Comparison of ENCODE assay signal across 1 cellular context in the genomic region with DNA sequence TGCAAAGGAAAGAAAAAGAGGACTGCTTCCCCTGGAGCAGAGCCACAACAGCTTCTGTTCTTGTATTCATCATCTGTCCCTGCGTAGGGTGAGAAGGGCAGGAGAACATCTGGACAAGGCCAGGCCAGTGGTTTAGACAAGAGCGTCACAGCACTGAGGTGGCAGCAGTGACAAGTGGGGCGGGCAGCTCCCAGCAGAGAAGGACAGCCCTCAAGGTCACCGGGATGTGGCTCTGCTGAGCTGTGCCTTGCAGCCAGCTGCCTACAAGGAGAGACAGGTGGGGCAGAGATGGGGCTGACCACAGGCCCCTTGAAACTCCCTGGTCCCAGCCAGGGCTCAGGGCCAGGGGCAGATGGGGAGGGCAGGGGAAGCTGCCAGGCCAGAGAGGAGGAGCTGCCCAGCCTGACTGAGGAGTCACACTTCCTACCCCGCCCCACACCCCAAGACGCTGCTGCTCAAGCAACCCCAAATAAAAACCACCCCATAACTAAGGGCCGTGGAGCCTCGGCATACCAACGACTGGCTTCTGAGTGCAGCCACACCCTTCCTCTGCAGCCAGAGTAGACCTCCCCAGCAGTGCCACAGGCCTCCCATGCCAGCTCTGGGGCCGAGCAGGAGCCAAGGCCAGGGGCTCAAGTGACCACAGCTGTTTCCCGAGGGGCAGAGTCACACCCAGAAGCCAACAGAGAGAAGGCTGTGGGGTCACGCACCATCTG.
A peak's percentile ranks its signal among the peaks of the same experiment; 100 is the strongest.
TF ChIP-seq lines count a peak whose summit lies in the region.

No MANE protein-coding gene starts in this region.

TF ChIP-seq in HepG2, 621 proteins besides CTCF, POLR2A, EP300 and RAD21 (continues in another document):
- no peak for TF ChIP-seq NR2F2 (IDR thresholded peaks at IDR 0.05; ENCODE audit: borderline replicate concordance, low read depth)
- no peak for TF ChIP-seq ZNF850 (CRISPR knock-in tag; conservative IDR thresholded peaks at IDR 0.05)
- TF ChIP-seq, protein P1, sequence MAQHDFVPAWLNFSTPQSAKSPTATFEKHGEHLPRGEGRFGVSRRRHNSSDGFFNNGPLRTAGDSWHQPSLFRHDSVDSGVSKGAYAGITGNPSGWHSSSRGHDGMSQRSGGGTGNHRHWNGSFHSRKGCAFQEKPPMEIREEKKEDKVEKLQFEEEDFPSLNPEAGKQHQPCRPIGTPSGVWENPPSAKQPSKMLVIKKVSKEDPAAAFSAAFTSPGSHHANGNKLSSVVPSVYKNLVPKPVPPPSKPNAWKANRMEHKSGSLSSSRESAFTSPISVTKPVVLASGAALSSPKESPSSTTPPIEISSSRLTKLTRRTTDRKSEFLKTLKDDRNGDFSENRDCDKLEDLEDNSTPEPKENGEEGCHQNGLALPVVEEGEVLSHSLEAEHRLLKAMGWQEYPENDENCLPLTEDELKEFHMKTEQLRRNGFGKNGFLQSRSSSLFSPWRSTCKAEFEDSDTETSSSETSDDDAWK (CRISPR knock-in tag; IDR thresholded peaks at IDR 0.05): no peak
- TF ChIP-seq ZNF768 (CRISPR knock-in tag; IDR thresholded peaks at IDR 0.05): no peak
- no peak for TF ChIP-seq ZNF34 (CRISPR knock-in tag; IDR thresholded peaks at IDR 0.05; ENCODE audit: borderline replicate concordance)
- no peak; the same call in 1 of the 2 replicates for TF ChIP-seq TP53 (CRISPR knock-in tag; conservative IDR thresholded peaks at IDR 0.05)
- TF ChIP-seq TMF1 (CRISPR knock-in tag; IDR thresholded peaks at IDR 0.05; ENCODE audit: low read depth): no peak
- TF ChIP-seq, protein P2, sequence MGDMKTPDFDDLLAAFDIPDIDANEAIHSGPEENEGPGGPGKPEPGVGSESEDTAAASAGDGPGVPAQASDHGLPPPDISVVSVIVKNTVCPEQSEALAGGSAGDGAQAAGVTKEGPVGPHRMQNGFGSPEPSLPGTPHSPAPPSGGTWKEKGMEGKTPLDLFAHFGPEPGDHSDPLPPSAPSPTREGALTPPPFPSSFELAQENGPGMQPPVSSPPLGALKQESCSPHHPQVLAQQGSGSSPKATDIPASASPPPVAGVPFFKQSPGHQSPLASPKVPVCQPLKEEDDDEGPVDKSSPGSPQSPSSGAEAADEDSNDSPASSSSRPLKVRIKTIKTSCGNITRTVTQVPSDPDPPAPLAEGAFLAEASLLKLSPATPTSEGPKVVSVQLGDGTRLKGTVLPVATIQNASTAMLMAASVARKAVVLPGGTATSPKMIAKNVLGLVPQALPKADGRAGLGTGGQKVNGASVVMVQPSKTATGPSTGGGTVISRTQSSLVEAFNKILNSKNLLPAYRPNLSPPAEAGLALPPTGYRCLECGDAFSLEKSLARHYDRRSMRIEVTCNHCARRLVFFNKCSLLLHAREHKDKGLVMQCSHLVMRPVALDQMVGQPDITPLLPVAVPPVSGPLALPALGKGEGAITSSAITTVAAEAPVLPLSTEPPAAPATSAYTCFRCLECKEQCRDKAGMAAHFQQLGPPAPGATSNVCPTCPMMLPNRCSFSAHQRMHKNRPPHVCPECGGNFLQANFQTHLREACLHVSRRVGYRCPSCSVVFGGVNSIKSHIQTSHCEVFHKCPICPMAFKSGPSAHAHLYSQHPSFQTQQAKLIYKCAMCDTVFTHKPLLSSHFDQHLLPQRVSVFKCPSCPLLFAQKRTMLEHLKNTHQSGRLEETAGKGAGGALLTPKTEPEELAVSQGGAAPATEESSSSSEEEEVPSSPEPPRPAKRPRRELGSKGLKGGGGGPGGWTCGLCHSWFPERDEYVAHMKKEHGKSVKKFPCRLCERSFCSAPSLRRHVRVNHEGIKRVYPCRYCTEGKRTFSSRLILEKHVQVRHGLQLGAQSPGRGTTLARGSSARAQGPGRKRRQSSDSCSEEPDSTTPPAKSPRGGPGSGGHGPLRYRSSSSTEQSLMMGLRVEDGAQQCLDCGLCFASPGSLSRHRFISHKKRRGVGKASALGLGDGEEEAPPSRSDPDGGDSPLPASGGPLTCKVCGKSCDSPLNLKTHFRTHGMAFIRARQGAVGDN (CRISPR knock-in tag; IDR thresholded peaks at IDR 0.05): peak; percentile 62
- TF ChIP-seq ZBTB42 (CRISPR knock-in tag; IDR thresholded peaks at IDR 0.05): peak; percentile 90; the same call in 1 of the 2 replicates
- TF ChIP-seq HES4 (CRISPR knock-in tag; IDR thresholded peaks at IDR 0.05; ENCODE audit: borderline replicate concordance): 0 out of 2 replicates have a peak, but pooled peaks have one; percentile 29
- TF ChIP-seq HNF4A (CRISPR knock-in tag; IDR thresholded peaks at IDR 0.05): 0 out of 2 replicates have a peak, but pooled peaks have one; percentile 6
- no peak for TF ChIP-seq CHD2 (IDR thresholded peaks at IDR 0.05; ENCODE audit: low read depth, low read length)
- TF ChIP-seq ZC3H4 (CRISPR knock-in tag; IDR thresholded peaks at IDR 0.05; ENCODE audit: borderline replicate concordance): no peak
- TF ChIP-seq POGZ (CRISPR knock-in tag; IDR thresholded peaks at IDR 0.05): no peak
- TF ChIP-seq KDM4B (CRISPR knock-in tag; IDR thresholded peaks at IDR 0.05): no peak
- TF ChIP-seq ZFP90 (CRISPR knock-in tag; IDR thresholded peaks at IDR 0.05; ENCODE audit: borderline replicate concordance): no peak
- TF ChIP-seq MED1 (CRISPR knock-in tag; IDR thresholded peaks at IDR 0.05): 0 out of 2 replicates have a peak, but pooled peaks have one; percentile 33
- no peak for TF ChIP-seq NFE2L2 (IDR thresholded peaks at IDR 0.05; ENCODE audit: low read length)
- TF ChIP-seq FIP1L1 (IDR thresholded peaks at IDR 0.05; ENCODE audit: borderline replicate concordance, insufficient read depth, low read depth, low read length): no peak
- TF ChIP-seq, protein P3, sequence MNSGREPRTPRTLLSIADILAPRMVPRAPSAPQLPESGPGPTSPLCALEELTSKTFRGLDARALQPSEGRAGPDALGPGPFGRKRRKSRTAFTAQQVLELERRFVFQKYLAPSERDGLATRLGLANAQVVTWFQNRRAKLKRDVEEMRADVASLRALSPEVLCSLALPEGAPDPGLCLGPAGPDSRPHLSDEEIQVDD (CRISPR knock-in tag; IDR thresholded peaks at IDR 0.05; ENCODE audit: borderline replicate concordance): no peak
- TF ChIP-seq, protein P4, sequence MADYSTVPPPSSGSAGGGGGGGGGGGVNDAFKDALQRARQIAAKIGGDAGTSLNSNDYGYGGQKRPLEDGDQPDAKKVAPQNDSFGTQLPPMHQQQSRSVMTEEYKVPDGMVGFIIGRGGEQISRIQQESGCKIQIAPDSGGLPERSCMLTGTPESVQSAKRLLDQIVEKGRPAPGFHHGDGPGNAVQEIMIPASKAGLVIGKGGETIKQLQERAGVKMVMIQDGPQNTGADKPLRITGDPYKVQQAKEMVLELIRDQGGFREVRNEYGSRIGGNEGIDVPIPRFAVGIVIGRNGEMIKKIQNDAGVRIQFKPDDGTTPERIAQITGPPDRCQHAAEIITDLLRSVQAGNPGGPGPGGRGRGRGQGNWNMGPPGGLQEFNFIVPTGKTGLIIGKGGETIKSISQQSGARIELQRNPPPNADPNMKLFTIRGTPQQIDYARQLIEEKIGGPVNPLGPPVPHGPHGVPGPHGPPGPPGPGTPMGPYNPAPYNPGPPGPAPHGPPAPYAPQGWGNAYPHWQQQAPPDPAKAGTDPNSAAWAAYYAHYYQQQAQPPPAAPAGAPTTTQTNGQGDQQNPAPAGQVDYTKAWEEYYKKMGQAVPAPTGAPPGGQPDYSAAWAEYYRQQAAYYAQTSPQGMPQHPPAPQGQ (CRISPR knock-in tag; IDR thresholded peaks at IDR 0.05; ENCODE audit: borderline replicate concordance): no peak
- TF ChIP-seq HNRNPL (IDR thresholded peaks at IDR 0.05; ENCODE audit: low read depth, low read length): no peak
- TF ChIP-seq ZNF263 (CRISPR knock-in tag; IDR thresholded peaks at IDR 0.05): 0 out of 2 replicates have a peak, but pooled peaks have one; percentile 17
- TF ChIP-seq, protein P5, sequence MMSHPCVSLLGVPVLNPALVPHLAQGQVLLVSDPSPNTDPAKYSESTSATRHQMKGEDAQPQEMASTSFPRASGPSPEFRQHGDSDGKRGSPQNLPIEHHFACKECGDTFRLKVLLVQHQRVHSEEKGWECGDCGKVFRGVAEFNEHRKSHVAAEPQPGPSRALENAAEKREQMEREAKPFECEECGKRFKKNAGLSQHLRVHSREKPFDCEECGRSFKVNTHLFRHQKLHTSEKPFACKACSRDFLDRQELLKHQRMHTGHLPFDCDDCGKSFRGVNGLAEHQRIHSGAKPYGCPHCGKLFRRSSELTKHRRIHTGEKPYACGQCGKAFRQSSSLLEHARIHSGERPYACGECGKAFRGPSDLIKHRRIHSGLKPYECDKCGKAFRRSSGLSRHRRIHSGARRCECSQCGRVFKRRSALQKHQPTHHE (CRISPR knock-in tag; IDR thresholded peaks at IDR 0.05; ENCODE audit: borderline replicate concordance): 0 out of 2 replicates have a peak, but pooled peaks have one; percentile 22
- no peak for TF ChIP-seq SMAD9 (CRISPR knock-in tag; IDR thresholded peaks at IDR 0.05)
- TF ChIP-seq, protein P6, sequence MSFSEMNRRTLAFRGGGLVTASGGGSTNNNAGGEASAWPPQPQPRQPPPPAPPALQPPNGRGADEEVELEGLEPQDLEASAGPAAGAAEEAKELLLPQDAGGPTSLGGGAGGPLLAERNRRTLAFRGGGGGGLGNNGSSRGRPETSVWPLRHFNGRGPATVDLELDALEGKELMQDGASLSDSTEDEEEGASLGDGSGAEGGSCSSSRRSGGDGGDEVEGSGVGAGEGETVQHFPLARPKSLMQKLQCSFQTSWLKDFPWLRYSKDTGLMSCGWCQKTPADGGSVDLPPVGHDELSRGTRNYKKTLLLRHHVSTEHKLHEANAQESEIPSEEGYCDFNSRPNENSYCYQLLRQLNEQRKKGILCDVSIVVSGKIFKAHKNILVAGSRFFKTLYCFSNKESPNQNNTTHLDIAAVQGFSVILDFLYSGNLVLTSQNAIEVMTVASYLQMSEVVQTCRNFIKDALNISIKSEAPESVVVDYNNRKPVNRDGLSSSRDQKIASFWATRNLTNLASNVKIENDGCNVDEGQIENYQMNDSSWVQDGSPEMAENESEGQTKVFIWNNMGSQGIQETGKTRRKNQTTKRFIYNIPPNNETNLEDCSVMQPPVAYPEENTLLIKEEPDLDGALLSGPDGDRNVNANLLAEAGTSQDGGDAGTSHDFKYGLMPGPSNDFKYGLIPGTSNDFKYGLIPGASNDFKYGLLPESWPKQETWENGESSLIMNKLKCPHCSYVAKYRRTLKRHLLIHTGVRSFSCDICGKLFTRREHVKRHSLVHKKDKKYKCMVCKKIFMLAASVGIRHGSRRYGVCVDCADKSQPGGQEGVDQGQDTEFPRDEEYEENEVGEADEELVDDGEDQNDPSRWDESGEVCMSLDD (CRISPR knock-in tag; IDR thresholded peaks at IDR 0.05; ENCODE audit: borderline replicate concordance): no peak
- no peak for TF ChIP-seq TAF15 (IDR thresholded peaks at IDR 0.05; ENCODE audit: low read depth, low read length, poor library complexity, severe bottlenecking)
- no peak for TF ChIP-seq GABPA (IDR thresholded peaks at IDR 0.05; ENCODE audit: low read depth, low read length)
- no peak for TF ChIP-seq GABPA (CRISPR knock-in tag; IDR thresholded peaks at IDR 0.05; ENCODE audit: low read depth)
- no peak for TF ChIP-seq SAFB2 (CRISPR knock-in tag; IDR thresholded peaks at IDR 0.05; ENCODE audit: borderline replicate concordance, low read depth)
- TF ChIP-seq ZNF12 (CRISPR knock-in tag; IDR thresholded peaks at IDR 0.05): peak; percentile 59; the same call in 1 of the 2 replicates
- no peak for TF ChIP-seq PHF5A (CRISPR knock-in tag; IDR thresholded peaks at IDR 0.05; ENCODE audit: low read depth, unreplicated experiment)
- TF ChIP-seq, protein P7, sequence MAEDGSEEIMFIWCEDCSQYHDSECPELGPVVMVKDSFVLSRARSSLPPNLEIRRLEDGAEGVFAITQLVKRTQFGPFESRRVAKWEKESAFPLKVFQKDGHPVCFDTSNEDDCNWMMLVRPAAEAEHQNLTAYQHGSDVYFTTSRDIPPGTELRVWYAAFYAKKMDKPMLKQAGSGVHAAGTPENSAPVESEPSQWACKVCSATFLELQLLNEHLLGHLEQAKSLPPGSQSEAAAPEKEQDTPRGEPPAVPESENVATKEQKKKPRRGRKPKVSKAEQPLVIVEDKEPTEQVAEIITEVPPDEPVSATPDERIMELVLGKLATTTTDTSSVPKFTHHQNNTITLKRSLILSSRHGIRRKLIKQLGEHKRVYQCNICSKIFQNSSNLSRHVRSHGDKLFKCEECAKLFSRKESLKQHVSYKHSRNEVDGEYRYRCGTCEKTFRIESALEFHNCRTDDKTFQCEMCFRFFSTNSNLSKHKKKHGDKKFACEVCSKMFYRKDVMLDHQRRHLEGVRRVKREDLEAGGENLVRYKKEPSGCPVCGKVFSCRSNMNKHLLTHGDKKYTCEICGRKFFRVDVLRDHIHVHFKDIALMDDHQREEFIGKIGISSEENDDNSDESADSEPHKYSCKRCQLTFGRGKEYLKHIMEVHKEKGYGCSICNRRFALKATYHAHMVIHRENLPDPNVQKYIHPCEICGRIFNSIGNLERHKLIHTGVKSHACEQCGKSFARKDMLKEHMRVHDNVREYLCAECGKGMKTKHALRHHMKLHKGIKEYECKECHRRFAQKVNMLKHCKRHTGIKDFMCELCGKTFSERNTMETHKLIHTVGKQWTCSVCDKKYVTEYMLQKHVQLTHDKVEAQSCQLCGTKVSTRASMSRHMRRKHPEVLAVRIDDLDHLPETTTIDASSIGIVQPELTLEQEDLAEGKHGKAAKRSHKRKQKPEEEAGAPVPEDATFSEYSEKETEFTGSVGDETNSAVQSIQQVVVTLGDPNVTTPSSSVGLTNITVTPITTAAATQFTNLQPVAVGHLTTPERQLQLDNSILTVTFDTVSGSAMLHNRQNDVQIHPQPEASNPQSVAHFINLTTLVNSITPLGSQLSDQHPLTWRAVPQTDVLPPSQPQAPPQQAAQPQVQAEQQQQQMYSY (CRISPR knock-in tag; IDR thresholded peaks at IDR 0.05): no peak
- TF ChIP-seq, protein P8, sequence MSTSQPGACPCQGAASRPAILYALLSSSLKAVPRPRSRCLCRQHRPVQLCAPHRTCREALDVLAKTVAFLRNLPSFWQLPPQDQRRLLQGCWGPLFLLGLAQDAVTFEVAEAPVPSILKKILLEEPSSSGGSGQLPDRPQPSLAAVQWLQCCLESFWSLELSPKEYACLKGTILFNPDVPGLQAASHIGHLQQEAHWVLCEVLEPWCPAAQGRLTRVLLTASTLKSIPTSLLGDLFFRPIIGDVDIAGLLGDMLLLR (CRISPR knock-in tag; IDR thresholded peaks at IDR 0.05): no peak
- TF ChIP-seq ZFP37 (CRISPR knock-in tag; IDR thresholded peaks at IDR 0.05; ENCODE audit: borderline replicate concordance): no peak
- TF ChIP-seq SALL1 (CRISPR knock-in tag; IDR thresholded peaks at IDR 0.05): 0 out of 2 replicates have a peak, but pooled peaks have one; percentile 11
- TF ChIP-seq ESRRA (CRISPR knock-in tag; IDR thresholded peaks at IDR 0.05; ENCODE audit: low read depth): peak; percentile 96
- TF ChIP-seq, protein P9, sequence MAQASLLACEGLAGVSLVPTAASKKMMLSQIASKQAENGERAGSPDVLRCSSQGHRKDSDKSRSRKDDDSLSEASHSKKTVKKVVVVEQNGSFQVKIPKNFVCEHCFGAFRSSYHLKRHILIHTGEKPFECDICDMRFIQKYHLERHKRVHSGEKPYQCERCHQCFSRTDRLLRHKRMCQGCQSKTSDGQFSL (CRISPR knock-in tag; IDR thresholded peaks at IDR 0.05): no peak
- no peak for TF ChIP-seq KLF6 (CRISPR knock-in tag; IDR thresholded peaks at IDR 0.05)
- TF ChIP-seq TSC22D2 (CRISPR knock-in tag; IDR thresholded peaks at IDR 0.05; ENCODE audit: borderline replicate concordance): 0 out of 2 replicates have a peak, but pooled peaks have one; percentile 50
- no peak for TF ChIP-seq ELF1 (CRISPR knock-in tag; IDR thresholded peaks at IDR 0.05)
- TF ChIP-seq ZNF781 (CRISPR knock-in tag; IDR thresholded peaks at IDR 0.05; ENCODE audit: borderline replicate concordance, not compliant biosample characterization): no peak
